ENCODE assay signal across 8 cellular contexts in genomic region chr10:26335574-26336093, GRCh38.
DNase-seq lines count a peak whose midpoint lies in the region; ATAC-seq, FAIRE-seq and TF ChIP-seq lines count a peak whose summit lies in the region.

No MANE protein-coding gene starts in this region.

- peak overlapping the region; percentile 44 for H3K27ac ChIP-seq in DOHH2 (ENCODE audit: low read depth, low read length)
- no peak overlapping the region for H3K27ac ChIP-seq in esophagus muscularis mucosa (replicated peaks in 1 of 4)
- H3K27ac ChIP-seq in right cardiac atrium (ENCODE audit: low read length) = no peak overlapping the region

- peak overlapping the region; percentile 89 for H3K4me2 ChIP-seq in DOHH2 (ENCODE audit: low read length)

- WGBS in esophagus muscularis mucosa = 62% methylated on average over 6 of the region's 6 CpGs
- WGBS in right cardiac atrium = 56% methylated on average over 6 of the region's 6 CpGs

- H3K9me3 ChIP-seq in DOHH2 (ENCODE audit: control insufficient read depth, insufficient read depth, low read length) = no peaks in the 10 kb centered on the region
- H3K9me3 ChIP-seq in esophagus muscularis mucosa = peaks cover 0 to 12% (median 3%) of the 10 kb centered on the region in 4 donors
- no peaks in the 10 kb centered on the region for H3K9me3 ChIP-seq in right cardiac atrium (ENCODE audit: control insufficient read depth, low read length)

- DNase-seq in esophagus muscularis mucosa (ENCODE audit: extremely low spot score) = no peak
- DNase-seq in right cardiac atrium = no peak
- no peak for DNase-seq in cerebellar nuclear complex (lab: John Stamatoyannopoulos, UW)
- DNase-seq in DMS 273 treated with DMSO at 0.1 percent for 48 hours (lab: John Stamatoyannopoulos, UW) = no peak
- DNase-seq in frontal cortex (ENCODE audit: low spot score in 2 of 2) = no peak

- no peaks in the 10 kb centered on the region for H3K79me2 ChIP-seq in DOHH2 (ENCODE audit: control insufficient read depth, low read length)

- no peak for FAIRE-seq in frontal cortex (lab: Jason Lieb, UNC)

- H3K36me3 ChIP-seq in DOHH2 (ENCODE audit: control insufficient read depth, low read length) (no peaks in the 10 kb centered on the region), esophagus muscularis mucosa (no peaks in the 10 kb centered on the region)

- no peaks in the 10 kb centered on the region for H3K27me3 ChIP-seq in DOHH2 (ENCODE audit: control insufficient read depth, low read length)
- H3K27me3 ChIP-seq in esophagus muscularis mucosa = peaks cover 0 to 7% (median 0%) of the 10 kb centered on the region in 4 donors
- H3K27me3 ChIP-seq in right cardiac atrium (ENCODE audit: control insufficient read depth, insufficient read depth) = no peaks in the 10 kb centered on the region

- no peaks in the 10 kb centered on the region for H4K20me1 ChIP-seq in DOHH2 (ENCODE audit: control insufficient read depth, insufficient read depth, low read depth, low read length)

- H3K4me3 ChIP-seq in DOHH2 (ENCODE audit: low read length) = peak overlapping the region; percentile 79
- H3K4me3 ChIP-seq in esophagus muscularis mucosa = peak overlapping the region in 3 of 4 donors; percentile 5 to 41 (median 14)
- H3K4me3 ChIP-seq in right cardiac atrium (ENCODE audit: low read length) = no peak overlapping the region

- ATAC-seq in GM19467 (IDR thresholded peaks at IDR 0.05; ENCODE audit: unreplicated experiment) = peak; percentile 38
- ATAC-seq in HG03439 (IDR thresholded peaks at IDR 0.05; ENCODE audit: unreplicated experiment) = peak; percentile 61
- no peak for ATAC-seq in right cardiac atrium

- H3K9me2 ChIP-seq in DOHH2 (replicated peaks; ENCODE audit: control insufficient read depth, low read length) = no peaks in the 10 kb centered on the region

- TF ChIP-seq POLR2A in esophagus muscularis mucosa (IDR thresholded peaks at IDR 0.05; ENCODE audit: low read depth) = no peak

- no peaks in the 10 kb centered on the region; the same call in 1 of the 2 replicates for H3F3A ChIP-seq in DOHH2 (ENCODE audit: control insufficient read depth, insufficient read depth)

- no peak for TF ChIP-seq EP300 in esophagus muscularis mucosa (IDR thresholded peaks at IDR 0.05)

- TF ChIP-seq CTCF in DOHH2 (IDR thresholded peaks at IDR 0.05; ENCODE audit: low read depth, low read length, poor library complexity, severe bottlenecking) (no peak), esophagus muscularis mucosa (IDR thresholded peaks at IDR 0.05) (no peak)

- peaks cover 31% of the 10 kb centered on the region for H3K4me1 ChIP-seq in DOHH2 (ENCODE audit: control insufficient read depth, low read length)
- H3K4me1 ChIP-seq in esophagus muscularis mucosa = peaks cover 0 to 3% (median 0%) of the 10 kb centered on the region in 4 donors
- no peaks in the 10 kb centered on the region for H3K4me1 ChIP-seq in right cardiac atrium (ENCODE audit: control insufficient read depth, insufficient read depth, low read length)

- intact Hi-C loops in esophagus muscularis mucosa (cut with DNase I) (loop anchor here (5.0 to 10.0 kb wide), 2 partner anchors 222 to 549 kb away; no protein-coding TSS in a partner anchor), right cardiac atrium (cut with DNase I) (loop anchor here (2.0 to 5.0 kb wide), 2 partner anchors 221 to 222 kb away; no protein-coding TSS in a partner anchor)

Comparison
In these comparisons a context has a peak if more than half of its experiments do, and no peak if none do; other contexts are left out.
1. ATAC-seq: peak in GM19467 (single experiment) and HG03439 (single experiment); none in right cardiac atrium (0 of 2).